ENCODE assay signal across 8 cellular contexts in the genomic region with DNA sequence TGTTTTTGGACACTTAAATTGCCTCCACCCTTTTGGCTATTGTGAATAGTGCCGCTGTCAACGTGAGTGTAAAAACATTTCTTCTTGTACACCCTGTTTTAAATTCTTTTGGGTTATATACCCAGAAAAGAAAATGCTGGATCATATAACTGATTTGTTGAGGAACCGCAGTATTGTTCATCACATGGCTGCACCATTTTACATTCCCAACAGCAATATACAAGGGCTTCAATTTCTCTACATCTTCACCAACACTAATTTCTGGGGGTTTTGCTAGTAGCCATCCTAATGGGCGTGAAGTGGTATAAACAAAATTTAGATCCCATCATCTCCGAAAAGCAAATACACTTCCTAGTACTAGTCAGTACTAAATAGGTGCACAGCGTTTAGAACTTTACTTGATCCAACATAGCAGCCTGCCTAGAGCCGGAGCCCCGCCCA. TPM values are rescaled to one million over a fixed set of nuclear protein-coding genes. Genes with fewer than 3 reads are reported as not detected.
DNase-seq lines count a peak whose midpoint lies in the region; ATAC-seq, FAIRE-seq and TF ChIP-seq lines count a peak whose summit lies in the region.

No MANE protein-coding gene starts in this region.

- H3K4me1 ChIP-seq in muscle layer of colon (ENCODE audit: insufficient read depth, low read length): peaks cover 13% of the 10 kb centered on the region

- no peaks in the 10 kb centered on the region for H3K9me3 ChIP-seq in muscle layer of colon (ENCODE audit: low read length)

- DNase-seq in AG09309 (ENCODE audit: low read depth): no peak
- peak; percentile 69 for DNase-seq in bronchial epithelial cell (ENCODE audit: low read depth)
- DNase-seq in C1 segment of cervical spinal cord (lab: John Stamatoyannopoulos, UW): no peak
- DNase-seq in GM20000 (ENCODE audit: low spot score): no peak
- DNase-seq in activated CD4-positive, CD25-positive, alpha-beta regulatory T cell (lab: John Stamatoyannopoulos, UW): no peak
- DNase-seq in SHP77 treated with DMSO at 0.1 percent for 48 hours (lab: John Stamatoyannopoulos, UW): no peak

- H3K27ac ChIP-seq in muscle layer of colon (ENCODE audit: low read depth, low read length): peak overlapping the region; percentile 90

- FAIRE-seq in bronchial epithelial cell (lab: Jason Lieb, UNC): no peak

- H3K9ac ChIP-seq in muscle layer of colon (ENCODE audit: low read length): no peak overlapping the region

- H3K27me3 ChIP-seq in bronchial epithelial cell (ENCODE audit: control insufficient read depth, insufficient read depth, low read length) (no peaks in the 10 kb centered on the region), muscle layer of colon (ENCODE audit: control insufficient read depth in 1 of 2, insufficient read depth in 2 of 2, low read length in 2 of 2) (no peaks in the 10 kb centered on the region)

- H3K4me3 ChIP-seq in AG09309 (ENCODE audit: control insufficient read depth, low read depth, low read length) (peak overlapping the region; percentile 72), bronchial epithelial cell (ENCODE audit: low read depth, low read length) (peak overlapping the region; percentile 67), muscle layer of colon (ENCODE audit: low read depth in 1 of 2, low read length in 2 of 2) (peak overlapping the region; percentile 66 to 82)

- H3K36me3 ChIP-seq in bronchial epithelial cell (ENCODE audit: control insufficient read depth, insufficient read depth, low read length) (peaks cover 2% of the 10 kb centered on the region), muscle layer of colon (ENCODE audit: insufficient read depth, low read length) (peaks cover 18% of the 10 kb centered on the region)

- ATAC-seq in HG03066 (IDR thresholded peaks at IDR 0.05; ENCODE audit: low read depth, unreplicated experiment): peak; percentile 3

- TF ChIP-seq CTCF in AG09309 (IDR thresholded peaks at IDR 0.05; ENCODE audit: control insufficient read depth, insufficient read depth, low read depth, low read length, missing control alignments) (no peak), bronchial epithelial cell (IDR thresholded peaks at IDR 0.05; ENCODE audit: insufficient read depth, low read length, severe bottlenecking) (no peak), GM20000 (IDR thresholded peaks at IDR 0.05; ENCODE audit: extremely low read depth, missing control alignments) (no peak)

RNA-seq across cellular contexts. Expression of a gene that starts 0.6 kb away (rescaled TPM):
- total RNA-seq in bronchial epithelial cell: 9.5 and 15.1 TPM in 2 replicates

RNA-seq across cellular contexts. Expression of a gene that starts 39.4 kb away (rescaled TPM):
- total RNA-seq in bronchial epithelial cell: 25.3 and 106 TPM in 2 replicates

RNA-seq across cellular contexts. Expression of a gene that starts 49.6 kb away (rescaled TPM):
- total RNA-seq in bronchial epithelial cell: 12.6 and 17.4 TPM in 2 replicates
